Comparison of ENCODE assay signal across 1 cellular context in the genomic region with DNA sequence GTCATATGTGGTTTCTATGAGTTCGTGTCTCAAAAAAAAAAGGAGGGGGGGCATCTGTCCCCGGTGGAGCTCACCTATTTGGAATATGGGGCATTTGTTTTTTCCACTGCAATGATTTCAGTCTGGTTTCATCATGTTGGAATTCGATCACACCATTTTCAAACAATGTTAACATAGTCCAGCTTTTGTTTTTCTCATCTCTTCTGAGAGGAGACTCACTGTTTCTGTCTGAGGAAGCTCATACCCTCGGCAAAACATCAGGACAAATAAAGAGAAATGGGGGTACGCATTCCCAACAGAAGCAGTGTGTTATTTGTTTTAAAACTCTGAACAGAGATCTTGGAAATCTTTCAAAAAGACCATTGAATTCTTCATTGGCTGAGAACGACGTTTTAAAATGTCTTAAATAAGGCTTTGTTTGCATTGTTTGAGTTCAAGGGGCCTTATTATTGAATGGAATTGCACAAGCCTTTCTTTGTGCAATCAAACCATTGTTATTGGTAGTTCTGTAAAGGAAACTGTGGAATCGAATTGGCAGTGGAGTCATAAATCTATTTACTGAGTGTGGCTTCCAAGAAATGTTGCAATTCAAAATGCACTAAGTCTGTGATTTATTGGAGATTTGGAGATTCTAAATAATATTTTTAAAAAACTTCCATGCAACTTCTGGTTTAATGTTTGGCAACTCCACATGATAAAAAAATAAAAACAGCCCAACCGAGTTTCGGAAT.
TF ChIP-seq lines count a peak whose summit lies in the region.

No MANE protein-coding gene starts in this region.

TF ChIP-seq in IMR-90, 13 proteins besides CTCF, POLR2A, EP300 and RAD21 (continued from another document):
- TF ChIP-seq BHLHE40 (IDR thresholded peaks at IDR 0.05; ENCODE audit: low read depth, low read length) (no peak), MAZ (IDR thresholded peaks at IDR 0.05; ENCODE audit: borderline replicate concordance, low read depth, low read length) (no peak), RCOR1 (IDR thresholded peaks at IDR 0.05; ENCODE audit: insufficient replicate concordance, low read length) (no peak)
